ENCODE assay signal across 9 cellular contexts in the genomic region with DNA sequence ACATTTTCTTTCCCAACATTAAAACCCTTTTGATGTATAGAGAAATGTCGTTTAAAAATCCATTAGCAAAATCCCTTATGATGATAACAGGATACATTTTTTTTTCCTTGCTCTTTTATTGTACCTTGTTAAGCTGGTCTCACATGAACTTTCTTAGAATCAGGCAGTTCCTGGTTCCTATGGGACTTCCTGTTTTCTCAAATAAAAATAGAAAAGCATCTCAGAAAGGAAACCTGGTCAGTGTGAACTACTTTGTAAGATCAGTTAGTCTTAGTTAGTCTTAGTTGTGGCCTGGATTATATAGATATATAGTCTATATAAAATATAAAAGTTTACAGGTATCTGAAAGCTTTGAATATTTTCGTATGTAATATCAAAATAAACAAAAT. TPM values are rescaled to one million over a fixed set of nuclear protein-coding genes. Genes with fewer than 3 reads are reported as not detected.
DNase-seq lines count a peak whose midpoint lies in the region; ATAC-seq and TF ChIP-seq lines count a peak whose summit lies in the region.
"Had no signal": no experiment of that assay in that cellular context is flagged by ENCODE, and none has a peak within 500 bp of the region (broad histone marks: within the 10 kb centered on the region; RNA-seq: fewer than 3 reads in every experiment).

No MANE protein-coding gene starts in this region.

- H3K4me2 ChIP-seq in BLaER1 treated with 17β-estradiol and CSF1 and Interleukin-3, amounts not matched to agents 10 nM and 100 nM, result peak overlapping the region in 10 of 11 experiments; percentile 5 to 85 (median 61); a peak in 17 of 22 replicates

- H3K4me3 Mint-ChIP-seq in activated T-helper 2 cell treated with anti-CD3 and anti-CD28 coated beads, Interferon-gamma antibody, Interleukin-2, Interleukin-4, amounts not matched to agents 10 μg/mL and 5 μg/mL and 100 μg/mL, durations not matched to agents 14 hours and 24 hours and 36 hours (ENCODE audit: low read depth), result peak overlapping the region; percentile 73
- H3K4me3 Mint-ChIP-seq in nephron progenitor cell, result no peak overlapping the region

- no peaks in the 10 kb centered on the region for H3K27me3 ChIP-seq in BLaER1 treated with 17β-estradiol and CSF1 and Interleukin-3, amounts not matched to agents 10 nM and 100 nM
- H3K27me3 ChIP-seq in suprapubic skin, result no peaks in the 10 kb centered on the region

- peaks cover 19 to 51% (median 30%) of the 10 kb centered on the region in 11 experiments; a peak in 21 of 22 replicates for H3K36me3 ChIP-seq in BLaER1 treated with 17β-estradiol and CSF1 and Interleukin-3, amounts not matched to agents 10 nM and 100 nM
- H3K36me3 ChIP-seq in suprapubic skin, result no peaks in the 10 kb centered on the region

- intact Hi-C loops in activated T-helper 2 cell treated with anti-CD3 and anti-CD28 coated beads, Interferon-gamma antibody, Interleukin-2, Interleukin-4, amounts not matched to agents 10 μg/mL and 5 μg/mL and 100 μg/mL, durations not matched to agents 14 hours and 24 hours and 36 hours (cut with micrococcal nuclease), result loop anchor here (5.0 kb wide), 1 partner anchor 52 kb away; no protein-coding TSS in a partner anchor
- intact Hi-C loops in lower leg skin (cut with DNase I; ENCODE audit: low total_unique reads), result no loop called here

- 52 to 56% methylated on average over 2 of the region's 2 CpGs for WGBS in lower leg skin, 2 donors
- 50% methylated on average over 2 of the region's 2 CpGs for WGBS in suprapubic skin

- ATAC-seq in GM19351 (IDR thresholded peaks at IDR 0.05; ENCODE audit: unreplicated experiment) (peak; percentile 85), HG03196 (IDR thresholded peaks at IDR 0.05; ENCODE audit: unreplicated experiment) (peak; percentile 81)
- ATAC-seq: Panc1 had no signal

- H3K9me3 ChIP-seq in BLaER1 treated with 17β-estradiol and CSF1 and Interleukin-3, amounts not matched to agents 10 nM and 100 nM (replicated peaks in 1 of 11), result peaks cover 0 to 26% (median 13%) of the 10 kb centered on the region in 11 experiments; a peak in 11 of 22 replicates
- H3K9me3 ChIP-seq in suprapubic skin, result no peaks in the 10 kb centered on the region

- no peaks in the 10 kb centered on the region for H3K9me3 Mint-ChIP-seq in activated T-helper 2 cell treated with anti-CD3 and anti-CD28 coated beads, Interferon-gamma antibody, Interleukin-2, Interleukin-4, amounts not matched to agents 10 μg/mL and 5 μg/mL and 100 μg/mL, durations not matched to agents 14 hours and 24 hours and 36 hours
- H3K9me3 Mint-ChIP-seq in nephron progenitor cell, result no peaks in the 10 kb centered on the region

- peaks cover 0 to 72% (median 0%) of the 10 kb centered on the region in 11 experiments; a peak in 4 of 22 replicates for H4K20me1 ChIP-seq in BLaER1 treated with 17β-estradiol and CSF1 and Interleukin-3, amounts not matched to agents 10 nM and 100 nM

- DNase-seq in activated T-helper 2 cell treated with anti-CD3 and anti-CD28 coated beads, Interferon-gamma antibody, Interleukin-2, Interleukin-4, amounts not matched to agents 10 μg/mL and 5 μg/mL and 100 μg/mL, durations not matched to agents 14 hours and 24 hours and 36 hours (ENCODE audit: low spot score), result no peak
- DNase-seq in nephron progenitor cell (no peak), lower leg skin (ENCODE audit: low spot score in 2 of 2) (no peak), suprapubic skin (ENCODE audit: low spot score in 2 of 2) (no peak)
- no peak for DNase-seq in stimulated activated CD4-positive, alpha-beta T cell treated with anti-CD3 and anti-CD28 coated beads, Interleukin-4, amount 100 ng/mL, for 4 hours

- H3K36me3 Mint-ChIP-seq in activated T-helper 2 cell treated with anti-CD3 and anti-CD28 coated beads, Interferon-gamma antibody, Interleukin-2, Interleukin-4, amounts not matched to agents 10 μg/mL and 5 μg/mL and 100 μg/mL, durations not matched to agents 14 hours and 24 hours and 36 hours (ENCODE audit: low read depth), result peaks cover 33% of the 10 kb centered on the region
- H3K36me3 Mint-ChIP-seq in nephron progenitor cell (ENCODE audit: low read depth), result peaks cover 18% of the 10 kb centered on the region

- H3K27ac Mint-ChIP-seq in activated T-helper 2 cell treated with anti-CD3 and anti-CD28 coated beads, Interferon-gamma antibody, Interleukin-2, Interleukin-4, amounts not matched to agents 10 μg/mL and 5 μg/mL and 100 μg/mL, durations not matched to agents 14 hours and 24 hours and 36 hours, result peak overlapping the region; percentile 90
- no peak overlapping the region for H3K27ac Mint-ChIP-seq in nephron progenitor cell

- H3K4me3 ChIP-seq in BLaER1 treated with 17β-estradiol and CSF1 and Interleukin-3, amounts not matched to agents 10 nM and 100 nM, result peak overlapping the region in 2 of 10 experiments; percentile 11 to 30; a peak in 2 of 20 replicates
- H3K4me3 ChIP-seq in lower leg skin (ENCODE audit: low read depth, poor library complexity, severe bottlenecking) (no peak overlapping the region), suprapubic skin (no peak overlapping the region)

- peak overlapping the region in 6 of 11 experiments; percentile 38 to 65 (median 51); a peak in 5 of 22 replicates for H3K9ac ChIP-seq in BLaER1 treated with 17β-estradiol and CSF1 and Interleukin-3, amounts not matched to agents 10 nM and 100 nM

- peaks cover 41% of the 10 kb centered on the region for H3K4me1 Mint-ChIP-seq in activated T-helper 2 cell treated with anti-CD3 and anti-CD28 coated beads, Interferon-gamma antibody, Interleukin-2, Interleukin-4, amounts not matched to agents 10 μg/mL and 5 μg/mL and 100 μg/mL, durations not matched to agents 14 hours and 24 hours and 36 hours (ENCODE audit: low read depth)
- H3K4me1 Mint-ChIP-seq in nephron progenitor cell, result no peaks in the 10 kb centered on the region

- TF ChIP-seq CTCF in nephron progenitor cell (IDR thresholded peaks at IDR 0.05) (no peak), lower leg skin (IDR thresholded peaks at IDR 0.05) (no peak), suprapubic skin (IDR thresholded peaks at IDR 0.05) (no peak)

- peak overlapping the region in 10 of 11 experiments; percentile 18 to 78 (median 66); a peak in 19 of 22 replicates for H3K27ac ChIP-seq in BLaER1 treated with 17β-estradiol and CSF1 and Interleukin-3, amounts not matched to agents 10 nM and 100 nM
- no peak overlapping the region for H3K27ac ChIP-seq in suprapubic skin

- peaks cover 11 to 65% (median 33%) of the 10 kb centered on the region in 10 experiments for H3K4me1 ChIP-seq in BLaER1 treated with 17β-estradiol and CSF1 and Interleukin-3, amounts not matched to agents 10 nM and 100 nM
- H3K4me1 ChIP-seq in suprapubic skin, result no peaks in the 10 kb centered on the region

- TF ChIP-seq POLR2A in lower leg skin (IDR thresholded peaks at IDR 0.05) (no peak), suprapubic skin (IDR thresholded peaks at IDR 0.05) (no peak)

- no peak for TF ChIP-seq EP300 in suprapubic skin (IDR thresholded peaks at IDR 0.05)

- no peaks in the 10 kb centered on the region for H3K27me3 Mint-ChIP-seq in activated T-helper 2 cell treated with anti-CD3 and anti-CD28 coated beads, Interferon-gamma antibody, Interleukin-2, Interleukin-4, amounts not matched to agents 10 μg/mL and 5 μg/mL and 100 μg/mL, durations not matched to agents 14 hours and 24 hours and 36 hours (ENCODE audit: low read depth)
- H3K27me3 Mint-ChIP-seq in nephron progenitor cell (ENCODE audit: low read depth, poor library complexity), result no peaks in the 10 kb centered on the region

RNA-seq across cellular contexts. Expression of gene LEMD3, which starts 40.3 kb away (rescaled TPM):
- 26.7 and 29.2 TPM in 2 replicates for total RNA-seq in activated T-helper 2 cell treated with anti-CD3 and anti-CD28 coated beads, Interferon-gamma antibody, Interleukin-2, Interleukin-4, amounts not matched to agents 10 μg/mL and 5 μg/mL and 100 μg/mL, durations not matched to agents 14 hours and 24 hours and 36 hours
- total RNA-seq in lower leg skin, result 10 to 100 TPM; 45.1 to 89.8 (median 53.7) TPM
- 10 to 100 TPM; 24.8 to 44.6 (median 37.4) TPM for total RNA-seq in suprapubic skin
